Comparison of ENCODE assay signal across 14 cellular contexts in the genomic region with DNA sequence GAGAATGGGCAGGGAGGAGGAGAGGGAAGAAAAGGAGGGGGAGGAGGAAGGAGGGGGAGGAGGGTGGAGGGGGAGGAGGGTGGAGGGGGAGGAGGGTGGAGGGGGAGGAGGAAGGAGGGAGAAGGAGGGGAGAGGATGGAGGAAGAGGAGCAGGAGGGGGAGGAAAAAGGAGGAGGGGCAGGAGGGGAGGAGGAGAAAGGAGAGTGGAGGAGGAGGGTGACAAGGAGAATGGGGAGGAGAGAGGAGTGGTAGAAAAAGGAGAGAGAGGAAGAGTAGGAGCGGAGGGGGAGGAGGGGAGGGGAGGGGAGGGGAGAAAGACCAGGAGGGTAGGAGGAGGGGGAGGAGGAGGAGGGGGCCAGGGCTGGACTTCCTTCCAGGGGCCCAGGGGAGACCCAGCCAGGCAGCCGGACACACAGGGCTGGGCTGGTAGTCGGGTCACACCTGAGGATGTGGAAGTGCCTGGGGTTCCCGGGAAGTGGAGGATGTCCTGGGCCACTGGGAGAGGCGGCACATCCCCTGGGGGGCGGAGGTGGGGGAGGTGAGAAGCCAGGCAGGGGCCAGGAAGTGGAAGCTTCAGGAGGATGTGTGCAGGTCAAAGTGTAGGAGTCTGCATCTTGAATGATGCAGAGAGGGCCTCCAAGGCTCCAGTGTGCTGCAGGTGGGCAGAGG. TPM values are rescaled to one million over a fixed set of nuclear protein-coding genes. Genes with fewer than 3 reads are reported as not detected.
DNase-seq lines count a peak whose midpoint lies in the region; ATAC-seq and TF ChIP-seq lines count a peak whose summit lies in the region.
"Had no signal": no experiment of that assay in that cellular context is flagged by ENCODE, and none has a peak within 500 bp of the region (broad histone marks: within the 10 kb centered on the region; RNA-seq: fewer than 3 reads in every experiment).

No MANE protein-coding gene starts in this region.

- H3K4me1 Mint-ChIP-seq in activated naive CD8-positive, alpha-beta T cell treated with anti-CD3 and anti-CD28 coated beads, Interleukin-2, amount 10 ng/mL, durations not matched to agents 7 days and 5 days, result peaks cover 6% of the 10 kb centered on the region

- no peak overlapping the region for H3K4me3 Mint-ChIP-seq in activated naive CD8-positive, alpha-beta T cell treated with anti-CD3 and anti-CD28 coated beads, Interleukin-2, amount 10 ng/mL, durations not matched to agents 7 days and 5 days
- H3K4me3 Mint-ChIP-seq: T-helper 17 cell had no signal

- peaks cover 25% of the 10 kb centered on the region for H3K36me3 Mint-ChIP-seq in activated naive CD8-positive, alpha-beta T cell treated with anti-CD3 and anti-CD28 coated beads, Interleukin-2, amount 10 ng/mL, durations not matched to agents 7 days and 5 days

- DNase-seq in H7, result peak; percentile 75
- peak; percentile 44 for DNase-seq in activated naive CD8-positive, alpha-beta T cell treated with anti-CD3 and anti-CD28 coated beads, Interleukin-2, amount 10 ng/mL, durations not matched to agents 7 days and 5 days
- no peak for DNase-seq in right lobe of liver
- no peak for DNase-seq in central memory CD4-positive, alpha-beta T cell
- DNase-seq: GOT3; NCI-H1930; stimulated activated CD4-positive, alpha-beta T cell treated with anti-CD3 and anti-CD28 coated beads, Interleukin-1b, Interleukin-23, amount 100 ng/mL, for 48 hours; stomach; T-helper 17 cell had no signal

- TF ChIP-seq POLR2A in right lobe of liver (IDR thresholded peaks at IDR 0.05), result no peak

- intact Hi-C loops in right lobe of liver (cut with DNase I), result no loop called here

- no peaks in the 10 kb centered on the region for H3K27me3 Mint-ChIP-seq in activated naive CD8-positive, alpha-beta T cell treated with anti-CD3 and anti-CD28 coated beads, Interleukin-2, amount 10 ng/mL, durations not matched to agents 7 days and 5 days
- H3K27me3 Mint-ChIP-seq: T-helper 17 cell had no signal

- POLR2A ChIA-PET in activated naive CD8-positive, alpha-beta T cell treated with anti-CD3 and anti-CD28 coated beads, Interleukin-2, amount 10 ng/mL, durations not matched to agents 7 days and 5 days (lab: Charles Lee), result no interaction called here

- H3K27me3 ChIP-seq in BLaER1 treated with 17β-estradiol and CSF1 and Interleukin-3, amounts not matched to agents 10 nM and 100 nM, result no peaks in the 10 kb centered on the region
- H3K27me3 ChIP-seq in H7 (ENCODE audit: control insufficient read depth, insufficient read depth, low read length) (no peaks in the 10 kb centered on the region), right lobe of liver (no peaks in the 10 kb centered on the region)
- H3K27me3 ChIP-seq: heart left ventricle, stomach had no signal

- no peak for TF ChIP-seq CTCF in right lobe of liver (IDR thresholded peaks at IDR 0.05)

- H4K20me1 ChIP-seq in BLaER1 treated with 17β-estradiol and CSF1 and Interleukin-3, amounts not matched to agents 10 nM and 100 nM, result peaks cover 0 to 4% (median 0%) of the 10 kb centered on the region in 11 experiments; a peak in 1 of 22 replicates

- peak overlapping the region in 1 of 11 experiments; percentile 9; a peak in 1 of 22 replicates for H3K9ac ChIP-seq in BLaER1 treated with 17β-estradiol and CSF1 and Interleukin-3, amounts not matched to agents 10 nM and 100 nM

- H3K9me3 Mint-ChIP-seq in activated naive CD8-positive, alpha-beta T cell treated with anti-CD3 and anti-CD28 coated beads, Interleukin-2, amount 10 ng/mL, durations not matched to agents 7 days and 5 days, result peaks cover 3% of the 10 kb centered on the region

- peak overlapping the region in 7 of 11 experiments; percentile 30 to 64 (median 45); a peak in 12 of 22 replicates for H3K27ac ChIP-seq in BLaER1 treated with 17β-estradiol and CSF1 and Interleukin-3, amounts not matched to agents 10 nM and 100 nM
- no peak overlapping the region for H3K27ac ChIP-seq in right lobe of liver
- H3K27ac ChIP-seq: heart left ventricle, stomach had no signal

- no peak overlapping the region for H3K4me3 ChIP-seq in BLaER1 treated with 17β-estradiol and CSF1 and Interleukin-3, amounts not matched to agents 10 nM and 100 nM
- no peak overlapping the region for H3K4me3 ChIP-seq in H7 (ENCODE audit: insufficient read depth, low read depth, low read length)
- H3K4me3 ChIP-seq in right lobe of liver, result no peak overlapping the region
- H3K4me3 ChIP-seq: heart left ventricle, stomach had no signal

- peak overlapping the region; percentile 70 for H3K27ac Mint-ChIP-seq in activated naive CD8-positive, alpha-beta T cell treated with anti-CD3 and anti-CD28 coated beads, Interleukin-2, amount 10 ng/mL, durations not matched to agents 7 days and 5 days

- H3K4me1 ChIP-seq in BLaER1 treated with 17β-estradiol and CSF1 and Interleukin-3, amounts not matched to agents 10 nM and 100 nM, result peaks cover 0 to 13% (median 10%) of the 10 kb centered on the region in 10 experiments; a peak in 17 of 20 replicates
- H3K4me1 ChIP-seq in right lobe of liver, result no peaks in the 10 kb centered on the region
- H3K4me1 ChIP-seq: stomach had no signal

- H3K36me3 ChIP-seq in BLaER1 treated with 17β-estradiol and CSF1 and Interleukin-3, amounts not matched to agents 10 nM and 100 nM, result peaks cover 57 to 87% (median 76%) of the 10 kb centered on the region in 11 experiments
- H3K36me3 ChIP-seq in H7 (replicated peaks; ENCODE audit: control insufficient read depth, insufficient read depth, low read length) (peaks cover 2% of the 10 kb centered on the region), right lobe of liver (no peaks in the 10 kb centered on the region)

- WGBS in right lobe of liver (ENCODE audit: insufficient coverage, low coverage, low lambda C conversion rate, missing lambda C conversion rate), result 27% methylated on average over 4 of the region's 6 CpGs

- H3K9me3 ChIP-seq in BLaER1 treated with 17β-estradiol and CSF1 and Interleukin-3, amounts not matched to agents 10 nM and 100 nM (replicated peaks in 1 of 11), result peaks cover 20 to 44% (median 36%) of the 10 kb centered on the region in 11 experiments
- no peaks in the 10 kb centered on the region for H3K9me3 ChIP-seq in right lobe of liver

- ATAC-seq in activated naive CD8-positive, alpha-beta T cell treated with anti-CD3 and anti-CD28 coated beads, Interleukin-2, amount 10 ng/mL, durations not matched to agents 7 days and 5 days (ENCODE audit: low read depth), result peak; percentile 69
- ATAC-seq in right lobe of liver, result peak in 3 of 4 donors; percentile 22 to 47 (median 33)
- ATAC-seq in GM21529 (IDR thresholded peaks at IDR 0.05; ENCODE audit: unreplicated experiment), result no peak
- no peak for ATAC-seq in HG03460 (IDR thresholded peaks at IDR 0.05; ENCODE audit: unreplicated experiment)
- no peak for ATAC-seq in HG02642 (IDR thresholded peaks at IDR 0.05; ENCODE audit: poor library complexity, unreplicated experiment)
- ATAC-seq: T-helper 17 cell had no signal

- H3K4me2 ChIP-seq in BLaER1 treated with 17β-estradiol and CSF1 and Interleukin-3, amounts not matched to agents 10 nM and 100 nM, result peak overlapping the region in 8 of 11 experiments; percentile 27 to 56 (median 46); a peak in 12 of 22 replicates

RNA-seq across cellular contexts. Expression of a gene that starts 18.7 kb away (rescaled TPM):
- total RNA-seq in H7 (2014; rRNA removed; shearing (Covaris generic)), result 0.07 TPM in 1 of 2 replicates, not detected in the other
- total RNA-seq in activated naive CD8-positive, alpha-beta T cell treated with anti-CD3 and anti-CD28 coated beads, Interleukin-2, amount 10 ng/mL, durations not matched to agents 7 days and 5 days, result under 1 TPM; 0.17 to 0.77 TPM
- total RNA-seq in right lobe of liver, result 1 to 10 TPM in 1 of 6 experiments, under 1 TPM in 5; 0.42 to 1.7 (median 0.69) TPM

RNA-seq across cellular contexts. Expression of a gene that starts 36.6 kb away (rescaled TPM):
- 496 and 508 TPM in 2 replicates for total RNA-seq in H7 (2014; rRNA removed; shearing (Covaris generic))
- 100 to 1,000 TPM; 235 to 241 TPM for total RNA-seq in activated naive CD8-positive, alpha-beta T cell treated with anti-CD3 and anti-CD28 coated beads, Interleukin-2, amount 10 ng/mL, durations not matched to agents 7 days and 5 days
- 10 to 100 TPM; 44.3 to 87.8 (median 57.0) TPM for total RNA-seq in right lobe of liver

Comparison
In these comparisons a context has a peak if more than half of its experiments do, and no peak if none do; other contexts are left out.
1. H3K27ac ChIP-seq: peak in BLaER1 treated with 17β-estradiol and CSF1 and Interleukin-3, amounts not matched to agents 10 nM and 100 nM (7 of 11); none in right lobe of liver (0 of 3).
2. DNase-seq: peak in H7 (single experiment) and activated naive CD8-positive, alpha-beta T cell treated with anti-CD3 and anti-CD28 coated beads, Interleukin-2, amount 10 ng/mL, durations not matched to agents 7 days and 5 days (single experiment); none in right lobe of liver (0 of 3) and central memory CD4-positive, alpha-beta T cell (single experiment).
3. ATAC-seq: peak in activated naive CD8-positive, alpha-beta T cell treated with anti-CD3 and anti-CD28 coated beads, Interleukin-2, amount 10 ng/mL, durations not matched to agents 7 days and 5 days (single experiment) and right lobe of liver (3 of 4); none in GM21529 (single experiment), HG03460 (single experiment) and HG02642 (single experiment).